In the genomic region with DNA sequence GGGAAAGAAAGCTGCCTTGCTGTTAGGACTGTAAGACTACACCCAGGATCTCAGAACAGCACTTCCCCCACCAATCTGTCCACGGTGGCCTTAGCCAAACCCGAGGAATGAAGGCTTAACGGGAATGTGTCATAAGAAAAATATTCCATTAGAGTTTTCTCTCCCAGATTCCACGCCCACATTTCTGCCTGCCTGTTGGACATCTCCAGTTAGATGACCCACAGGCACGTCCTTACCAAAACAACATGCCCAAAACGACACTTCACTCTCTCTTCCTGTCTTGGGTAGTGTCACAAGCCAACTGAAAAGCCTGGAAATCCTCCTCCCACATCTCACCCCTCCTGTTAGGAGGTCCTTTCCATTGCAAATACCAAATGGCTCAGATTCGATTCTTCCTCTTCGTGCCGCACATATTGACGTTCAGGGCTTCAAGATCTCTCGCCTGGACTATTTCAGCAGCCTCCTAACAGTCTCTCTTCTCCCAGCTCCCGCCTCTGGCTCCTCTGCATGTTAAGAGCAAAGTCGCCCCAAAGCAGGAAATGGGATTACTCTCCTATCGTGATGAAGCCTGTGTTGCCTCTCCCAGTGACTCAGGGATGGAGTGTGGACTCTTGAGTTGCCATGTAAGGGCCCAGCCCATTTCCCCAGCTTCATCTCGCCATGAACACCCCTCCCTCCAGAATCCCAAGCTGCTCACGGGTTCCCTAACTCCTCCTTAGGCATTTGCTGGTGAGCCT, we compare ENCODE assay signal across 9 cellular contexts.
DNase-seq lines count a peak whose midpoint lies in the region; ATAC-seq and TF ChIP-seq lines count a peak whose summit lies in the region.
"Had no signal": no experiment of that assay in that cellular context is flagged by ENCODE, and none has a peak within 500 bp of the region (broad histone marks: within the 10 kb centered on the region; RNA-seq: fewer than 3 reads in every experiment).

No MANE protein-coding gene starts in this region.

- no peaks in the 10 kb centered on the region for H3K36me3 ChIP-seq in heart left ventricle
- H3K36me3 ChIP-seq: neutrophil had no signal

- peaks cover 0 to 18% (median 7%) of the 10 kb centered on the region in 12 donors for H3K4me1 ChIP-seq in heart left ventricle

- no peaks in the 10 kb centered on the region for H3K27me3 ChIP-seq in heart left ventricle
- H3K27me3 ChIP-seq: neutrophil had no signal

- DNase-seq in ELR (ENCODE audit: low read depth) (peak; percentile 99), heart left ventricle (peak; percentile 50 to 67 (median 56)), skeletal muscle cell (ENCODE audit: low read depth) (peak; percentile 94), Ammon's horn (ENCODE audit: low spot score) (no peak), left lobe of liver (ENCODE audit: low spot score) (no peak), NCI-H2081 (lab: John Stamatoyannopoulos, UW) (no peak)

- 55 to 74% (median 63%) methylated on average over 16 of the region's 16 CpGs for WGBS in adipose tissue, 3 donors
- 55 to 71% (median 63%) methylated on average over 16 of the region's 16 CpGs for WGBS in heart left ventricle, 4 donors

- H3K4me3 ChIP-seq in heart left ventricle: peak overlapping the region in 6 of 12 donors; percentile 5 to 35 (median 18)
- H3K4me3 ChIP-seq in skeletal muscle cell (ENCODE audit: low read depth, low read length): peak overlapping the region; percentile 12

- H3K9me3 ChIP-seq in heart left ventricle: no peaks in the 10 kb centered on the region
- H3K9me3 ChIP-seq: neutrophil had no signal

- ATAC-seq in heart left ventricle: peak; percentile 81 to 87 (median 86)
- ATAC-seq in HG02981 (IDR thresholded peaks at IDR 0.05; ENCODE audit: unreplicated experiment): no peak
- ATAC-seq in left lobe of liver: no peak

- H3K27ac ChIP-seq in adipose tissue (ENCODE audit: low read depth, low read length) (peak overlapping the region; percentile 35), heart left ventricle (peak overlapping the region in 11 of 12 donors; percentile 39 to 85 (median 68))
- H3K27ac ChIP-seq: neutrophil had no signal

- no peak for TF ChIP-seq POLR2A in heart left ventricle (IDR thresholded peaks at IDR 0.05)

- no peak for TF ChIP-seq CTCF in heart left ventricle (IDR thresholded peaks at IDR 0.05)

- intact Hi-C loops in heart left ventricle (cut with DNase I): no loop called here

Comparison
In these comparisons a context has a peak if more than half of its experiments do, and no peak if none do; other contexts are left out.
1. DNase-seq: peak in ELR (single experiment), heart left ventricle (5 of 5) and skeletal muscle cell (single experiment); none in Ammon's horn (single experiment), left lobe of liver (single experiment) and NCI-H2081 (0 of 2).
2. ATAC-seq: peak in heart left ventricle (4 of 4); none in HG02981 (single experiment) and left lobe of liver (single experiment).